2 cellular contexts compared by ENCODE assay signal in genomic region chr12:31872831-31873604, GRCh38.
TF ChIP-seq lines count a peak whose summit lies in the region.

No MANE protein-coding gene starts in this region.

TF ChIP-seq in HEK293, 187 proteins besides CTCF, POLR2A, EP300 and RAD21:
- TF ChIP-seq EGR2 (tag by site-specific recombination; IDR thresholded peaks at IDR 0.05; ENCODE audit: low read depth): 0 out of 2 replicates have a peak, but pooled peaks have one; percentile 9
- no peak for TF ChIP-seq PRDM1 (tag by site-specific recombination; IDR thresholded peaks at IDR 0.05)
- TF ChIP-seq MZF1 (tag by site-specific recombination; IDR thresholded peaks at IDR 0.05; ENCODE audit: borderline replicate concordance): no peak

TF ChIP-seq in H1, 55 proteins besides CTCF, POLR2A, EP300 and RAD21 (continued from another document):
- TF ChIP-seq SP4 (IDR thresholded peaks at IDR 0.05; ENCODE audit: low read length) (no peak), CHD1 (IDR thresholded peaks at IDR 0.05; ENCODE audit: low read depth, low read length) (no peak), CHD2 (IDR thresholded peaks at IDR 0.05; ENCODE audit: low read length) (no peak), CEBPB (IDR thresholded peaks at IDR 0.05; ENCODE audit: low read depth, low read length) (no peak), E2F6 (IDR thresholded peaks at IDR 0.05) (no peak), CHD7 (IDR thresholded peaks at IDR 0.05; ENCODE audit: insufficient replicate concordance, low read length) (no peak), SUZ12 (IDR thresholded peaks at IDR 0.05; ENCODE audit: low read length) (no peak), RXRA (IDR thresholded peaks at IDR 0.05; ENCODE audit: insufficient read depth, low read depth, low read length) (no peak), SRF (IDR thresholded peaks at IDR 0.05; ENCODE audit: low read depth, low read length) (no peak), KDM1A (IDR thresholded peaks at IDR 0.05; ENCODE audit: borderline replicate concordance, low read length) (no peak), BACH1 (IDR thresholded peaks at IDR 0.05; ENCODE audit: low read length) (no peak), TAF7 (optimal IDR thresholded peaks at IDR 0.05; ENCODE audit: borderline replicate concordance, low read depth, low read length) (no peak), BRCA1 (IDR thresholded peaks at IDR 0.05; ENCODE audit: low read depth, low read length) (no peak), RBBP5 (IDR thresholded peaks at IDR 0.05; ENCODE audit: borderline replicate concordance, low read depth, low read length) (no peak), ZNF274 (IDR thresholded peaks at IDR 0.05; ENCODE audit: borderline replicate concordance, extremely low read depth, low read length) (no peak), JUND (IDR thresholded peaks at IDR 0.05; ENCODE audit: low read length) (no peak)
